ENCODE assay signal across 1 cellular context in the genomic region with DNA sequence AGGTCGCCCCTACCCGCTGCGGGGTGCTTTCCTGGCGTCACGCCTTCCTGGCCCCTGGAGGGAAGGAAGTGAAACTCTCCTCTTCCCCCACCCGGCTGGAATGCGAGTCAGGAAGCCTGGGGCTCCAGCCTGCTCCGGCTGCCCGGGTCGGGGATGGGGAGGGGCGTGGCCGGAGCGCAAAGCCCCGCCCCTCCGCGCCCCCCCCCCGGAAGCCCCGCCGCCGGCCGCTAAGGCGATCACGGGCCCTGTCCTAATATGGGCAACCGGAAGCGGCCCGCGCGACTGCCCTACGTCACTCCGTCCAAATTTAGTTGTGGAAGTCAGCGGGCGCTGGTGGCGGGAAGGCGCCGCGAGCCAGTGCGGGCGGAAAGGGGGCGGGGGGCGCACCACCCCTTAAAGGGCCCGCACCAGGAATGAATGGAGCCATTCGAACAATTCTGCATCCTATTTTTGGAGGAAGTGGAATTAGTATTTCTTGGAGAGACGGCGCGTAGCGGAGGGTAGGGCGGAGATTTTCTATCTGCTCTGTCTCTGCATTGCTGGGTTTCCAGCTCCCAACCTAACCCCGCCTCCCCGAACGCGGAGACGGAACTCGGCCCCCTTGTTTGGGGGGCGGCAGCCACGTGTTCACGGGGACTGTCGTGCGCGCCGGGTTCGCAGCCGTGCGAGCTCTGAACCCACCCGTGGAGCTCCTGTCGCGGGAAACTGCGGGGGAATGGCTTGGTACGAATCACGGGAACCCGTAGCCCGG.
TF ChIP-seq lines count a peak whose summit lies in the region.

No MANE protein-coding gene starts in this region.

TF ChIP-seq in WTC11, 78 proteins besides CTCF, POLR2A, EP300 and RAD21 (continued from another document):
- TF ChIP-seq, protein P1, sequence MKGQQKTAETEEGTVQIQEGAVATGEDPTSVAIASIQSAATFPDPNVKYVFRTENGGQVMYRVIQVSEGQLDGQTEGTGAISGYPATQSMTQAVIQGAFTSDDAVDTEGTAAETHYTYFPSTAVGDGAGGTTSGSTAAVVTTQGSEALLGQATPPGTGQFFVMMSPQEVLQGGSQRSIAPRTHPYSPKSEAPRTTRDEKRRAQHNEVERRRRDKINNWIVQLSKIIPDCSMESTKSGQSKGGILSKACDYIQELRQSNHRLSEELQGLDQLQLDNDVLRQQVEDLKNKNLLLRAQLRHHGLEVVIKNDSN (CRISPR knock-in tag; IDR thresholded peaks at IDR 0.05) = peak; percentile 82
- TF ChIP-seq SP1 (CRISPR knock-in tag; conservative IDR thresholded peaks at IDR 0.05) (peak; percentile 79), ETV6 (CRISPR knock-in tag; IDR thresholded peaks at IDR 0.05) (peak; percentile 69), CBFB (CRISPR knock-in tag; IDR thresholded peaks at IDR 0.05; ENCODE audit: low read depth) (peak; percentile 68; the same call in 1 of the 2 replicates), ZBTB21 (CRISPR knock-in tag; IDR thresholded peaks at IDR 0.05; ENCODE audit: borderline replicate concordance) (peak; percentile 51; the same call in 1 of the 2 replicates), ZNF219 (CRISPR knock-in tag; IDR thresholded peaks at IDR 0.05; ENCODE audit: borderline replicate concordance) (peak; percentile 36; the same call in 1 of the 2 replicates), NR1H2 (CRISPR knock-in tag; IDR thresholded peaks at IDR 0.05) (no peak), ELF4 (CRISPR knock-in tag; IDR thresholded peaks at IDR 0.05; ENCODE audit: low read depth) (no peak), ZNF423 (CRISPR knock-in tag; IDR thresholded peaks at IDR 0.05) (peak; percentile 97), JUN (CRISPR knock-in tag; IDR thresholded peaks at IDR 0.05) (peak; percentile 76; the same call in 1 of the 2 replicates), TEAD4 (CRISPR knock-in tag; IDR thresholded peaks at IDR 0.05) (peak; percentile 70; the same call in 1 of the 2 replicates), MYBL2 (CRISPR knock-in tag; IDR thresholded peaks at IDR 0.05) (0 out of 2 replicates have a peak, but pooled peaks have one; percentile 29), NR2C2 (CRISPR knock-in tag; IDR thresholded peaks at IDR 0.05) (no peak), SMAD4 (CRISPR knock-in tag; IDR thresholded peaks at IDR 0.05) (0 out of 2 replicates have a peak, but pooled peaks have one; percentile 76), TEAD1 (CRISPR knock-in tag; IDR thresholded peaks at IDR 0.05) (peak; percentile 94), PRRX2 (CRISPR knock-in tag; IDR thresholded peaks at IDR 0.05) (0 out of 2 replicates have a peak, but pooled peaks have one; percentile 53), NFE2L1 (CRISPR knock-in tag; IDR thresholded peaks at IDR 0.05) (0 out of 2 replicates have a peak, but pooled peaks have one; percentile 37), CREB1 (CRISPR knock-in tag; IDR thresholded peaks at IDR 0.05) (peak; percentile 69; the same call in 1 of the 2 replicates)
- TF ChIP-seq, protein P2, sequence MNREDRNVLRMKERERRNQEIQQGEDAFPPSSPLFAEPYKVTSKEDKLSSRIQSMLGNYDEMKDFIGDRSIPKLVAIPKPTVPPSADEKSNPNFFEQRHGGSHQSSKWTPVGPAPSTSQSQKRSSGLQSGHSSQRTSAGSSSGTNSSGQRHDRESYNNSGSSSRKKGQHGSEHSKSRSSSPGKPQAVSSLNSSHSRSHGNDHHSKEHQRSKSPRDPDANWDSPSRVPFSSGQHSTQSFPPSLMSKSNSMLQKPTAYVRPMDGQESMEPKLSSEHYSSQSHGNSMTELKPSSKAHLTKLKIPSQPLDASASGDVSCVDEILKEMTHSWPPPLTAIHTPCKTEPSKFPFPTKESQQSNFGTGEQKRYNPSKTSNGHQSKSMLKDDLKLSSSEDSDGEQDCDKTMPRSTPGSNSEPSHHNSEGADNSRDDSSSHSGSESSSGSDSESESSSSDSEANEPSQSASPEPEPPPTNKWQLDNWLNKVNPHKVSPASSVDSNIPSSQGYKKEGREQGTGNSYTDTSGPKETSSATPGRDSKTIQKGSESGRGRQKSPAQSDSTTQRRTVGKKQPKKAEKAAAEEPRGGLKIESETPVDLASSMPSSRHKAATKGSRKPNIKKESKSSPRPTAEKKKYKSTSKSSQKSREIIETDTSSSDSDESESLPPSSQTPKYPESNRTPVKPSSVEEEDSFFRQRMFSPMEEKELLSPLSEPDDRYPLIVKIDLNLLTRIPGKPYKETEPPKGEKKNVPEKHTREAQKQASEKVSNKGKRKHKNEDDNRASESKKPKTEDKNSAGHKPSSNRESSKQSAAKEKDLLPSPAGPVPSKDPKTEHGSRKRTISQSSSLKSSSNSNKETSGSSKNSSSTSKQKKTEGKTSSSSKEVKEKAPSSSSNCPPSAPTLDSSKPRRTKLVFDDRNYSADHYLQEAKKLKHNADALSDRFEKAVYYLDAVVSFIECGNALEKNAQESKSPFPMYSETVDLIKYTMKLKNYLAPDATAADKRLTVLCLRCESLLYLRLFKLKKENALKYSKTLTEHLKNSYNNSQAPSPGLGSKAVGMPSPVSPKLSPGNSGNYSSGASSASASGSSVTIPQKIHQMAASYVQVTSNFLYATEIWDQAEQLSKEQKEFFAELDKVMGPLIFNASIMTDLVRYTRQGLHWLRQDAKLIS (CRISPR knock-in tag; IDR thresholded peaks at IDR 0.05; ENCODE audit: borderline replicate concordance) = peak; percentile 82; the same call in 1 of the 2 replicates
- TF ChIP-seq, protein P3, sequence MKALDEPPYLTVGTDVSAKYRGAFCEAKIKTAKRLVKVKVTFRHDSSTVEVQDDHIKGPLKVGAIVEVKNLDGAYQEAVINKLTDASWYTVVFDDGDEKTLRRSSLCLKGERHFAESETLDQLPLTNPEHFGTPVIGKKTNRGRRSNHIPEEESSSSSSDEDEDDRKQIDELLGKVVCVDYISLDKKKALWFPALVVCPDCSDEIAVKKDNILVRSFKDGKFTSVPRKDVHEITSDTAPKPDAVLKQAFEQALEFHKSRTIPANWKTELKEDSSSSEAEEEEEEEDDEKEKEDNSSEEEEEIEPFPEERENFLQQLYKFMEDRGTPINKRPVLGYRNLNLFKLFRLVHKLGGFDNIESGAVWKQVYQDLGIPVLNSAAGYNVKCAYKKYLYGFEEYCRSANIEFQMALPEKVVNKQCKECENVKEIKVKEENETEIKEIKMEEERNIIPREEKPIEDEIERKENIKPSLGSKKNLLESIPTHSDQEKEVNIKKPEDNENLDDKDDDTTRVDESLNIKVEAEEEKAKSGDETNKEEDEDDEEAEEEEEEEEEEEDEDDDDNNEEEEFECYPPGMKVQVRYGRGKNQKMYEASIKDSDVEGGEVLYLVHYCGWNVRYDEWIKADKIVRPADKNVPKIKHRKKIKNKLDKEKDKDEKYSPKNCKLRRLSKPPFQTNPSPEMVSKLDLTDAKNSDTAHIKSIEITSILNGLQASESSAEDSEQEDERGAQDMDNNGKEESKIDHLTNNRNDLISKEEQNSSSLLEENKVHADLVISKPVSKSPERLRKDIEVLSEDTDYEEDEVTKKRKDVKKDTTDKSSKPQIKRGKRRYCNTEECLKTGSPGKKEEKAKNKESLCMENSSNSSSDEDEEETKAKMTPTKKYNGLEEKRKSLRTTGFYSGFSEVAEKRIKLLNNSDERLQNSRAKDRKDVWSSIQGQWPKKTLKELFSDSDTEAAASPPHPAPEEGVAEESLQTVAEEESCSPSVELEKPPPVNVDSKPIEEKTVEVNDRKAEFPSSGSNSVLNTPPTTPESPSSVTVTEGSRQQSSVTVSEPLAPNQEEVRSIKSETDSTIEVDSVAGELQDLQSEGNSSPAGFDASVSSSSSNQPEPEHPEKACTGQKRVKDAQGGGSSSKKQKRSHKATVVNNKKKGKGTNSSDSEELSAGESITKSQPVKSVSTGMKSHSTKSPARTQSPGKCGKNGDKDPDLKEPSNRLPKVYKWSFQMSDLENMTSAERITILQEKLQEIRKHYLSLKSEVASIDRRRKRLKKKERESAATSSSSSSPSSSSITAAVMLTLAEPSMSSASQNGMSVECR (CRISPR knock-in tag; IDR thresholded peaks at IDR 0.05; ENCODE audit: borderline replicate concordance) = peak; percentile 94; the same call in 1 of the 2 replicates
- TF ChIP-seq, protein P4, sequence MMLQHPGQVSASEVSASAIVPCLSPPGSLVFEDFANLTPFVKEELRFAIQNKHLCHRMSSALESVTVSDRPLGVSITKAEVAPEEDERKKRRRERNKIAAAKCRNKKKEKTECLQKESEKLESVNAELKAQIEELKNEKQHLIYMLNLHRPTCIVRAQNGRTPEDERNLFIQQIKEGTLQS (CRISPR knock-in tag; conservative IDR thresholded peaks at IDR 0.05) = no peak
- TF ChIP-seq, protein P5, sequence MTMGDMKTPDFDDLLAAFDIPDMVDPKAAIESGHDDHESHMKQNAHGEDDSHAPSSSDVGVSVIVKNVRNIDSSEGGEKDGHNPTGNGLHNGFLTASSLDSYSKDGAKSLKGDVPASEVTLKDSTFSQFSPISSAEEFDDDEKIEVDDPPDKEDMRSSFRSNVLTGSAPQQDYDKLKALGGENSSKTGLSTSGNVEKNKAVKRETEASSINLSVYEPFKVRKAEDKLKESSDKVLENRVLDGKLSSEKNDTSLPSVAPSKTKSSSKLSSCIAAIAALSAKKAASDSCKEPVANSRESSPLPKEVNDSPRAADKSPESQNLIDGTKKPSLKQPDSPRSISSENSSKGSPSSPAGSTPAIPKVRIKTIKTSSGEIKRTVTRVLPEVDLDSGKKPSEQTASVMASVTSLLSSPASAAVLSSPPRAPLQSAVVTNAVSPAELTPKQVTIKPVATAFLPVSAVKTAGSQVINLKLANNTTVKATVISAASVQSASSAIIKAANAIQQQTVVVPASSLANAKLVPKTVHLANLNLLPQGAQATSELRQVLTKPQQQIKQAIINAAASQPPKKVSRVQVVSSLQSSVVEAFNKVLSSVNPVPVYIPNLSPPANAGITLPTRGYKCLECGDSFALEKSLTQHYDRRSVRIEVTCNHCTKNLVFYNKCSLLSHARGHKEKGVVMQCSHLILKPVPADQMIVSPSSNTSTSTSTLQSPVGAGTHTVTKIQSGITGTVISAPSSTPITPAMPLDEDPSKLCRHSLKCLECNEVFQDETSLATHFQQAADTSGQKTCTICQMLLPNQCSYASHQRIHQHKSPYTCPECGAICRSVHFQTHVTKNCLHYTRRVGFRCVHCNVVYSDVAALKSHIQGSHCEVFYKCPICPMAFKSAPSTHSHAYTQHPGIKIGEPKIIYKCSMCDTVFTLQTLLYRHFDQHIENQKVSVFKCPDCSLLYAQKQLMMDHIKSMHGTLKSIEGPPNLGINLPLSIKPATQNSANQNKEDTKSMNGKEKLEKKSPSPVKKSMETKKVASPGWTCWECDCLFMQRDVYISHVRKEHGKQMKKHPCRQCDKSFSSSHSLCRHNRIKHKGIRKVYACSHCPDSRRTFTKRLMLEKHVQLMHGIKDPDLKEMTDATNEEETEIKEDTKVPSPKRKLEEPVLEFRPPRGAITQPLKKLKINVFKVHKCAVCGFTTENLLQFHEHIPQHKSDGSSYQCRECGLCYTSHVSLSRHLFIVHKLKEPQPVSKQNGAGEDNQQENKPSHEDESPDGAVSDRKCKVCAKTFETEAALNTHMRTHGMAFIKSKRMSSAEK (CRISPR knock-in tag; IDR thresholded peaks at IDR 0.05; ENCODE audit: borderline replicate concordance) = no peak
- TF ChIP-seq, protein P6, sequence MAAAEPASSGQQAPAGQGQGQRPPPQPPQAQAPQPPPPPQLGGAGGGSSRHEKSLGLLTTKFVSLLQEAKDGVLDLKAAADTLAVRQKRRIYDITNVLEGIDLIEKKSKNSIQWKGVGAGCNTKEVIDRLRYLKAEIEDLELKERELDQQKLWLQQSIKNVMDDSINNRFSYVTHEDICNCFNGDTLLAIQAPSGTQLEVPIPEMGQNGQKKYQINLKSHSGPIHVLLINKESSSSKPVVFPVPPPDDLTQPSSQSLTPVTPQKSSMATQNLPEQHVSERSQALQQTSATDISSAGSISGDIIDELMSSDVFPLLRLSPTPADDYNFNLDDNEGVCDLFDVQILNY (CRISPR knock-in tag; IDR thresholded peaks at IDR 0.05) = peak; percentile 97
- TF ChIP-seq, protein P7, sequence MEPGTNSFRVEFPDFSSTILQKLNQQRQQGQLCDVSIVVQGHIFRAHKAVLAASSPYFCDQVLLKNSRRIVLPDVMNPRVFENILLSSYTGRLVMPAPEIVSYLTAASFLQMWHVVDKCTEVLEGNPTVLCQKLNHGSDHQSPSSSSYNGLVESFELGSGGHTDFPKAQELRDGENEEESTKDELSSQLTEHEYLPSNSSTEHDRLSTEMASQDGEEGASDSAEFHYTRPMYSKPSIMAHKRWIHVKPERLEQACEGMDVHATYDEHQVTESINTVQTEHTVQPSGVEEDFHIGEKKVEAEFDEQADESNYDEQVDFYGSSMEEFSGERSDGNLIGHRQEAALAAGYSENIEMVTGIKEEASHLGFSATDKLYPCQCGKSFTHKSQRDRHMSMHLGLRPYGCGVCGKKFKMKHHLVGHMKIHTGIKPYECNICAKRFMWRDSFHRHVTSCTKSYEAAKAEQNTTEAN (CRISPR knock-in tag; IDR thresholded peaks at IDR 0.05) = peak; percentile 71; the same call in 1 of the 2 replicates
- TF ChIP-seq, protein P8, sequence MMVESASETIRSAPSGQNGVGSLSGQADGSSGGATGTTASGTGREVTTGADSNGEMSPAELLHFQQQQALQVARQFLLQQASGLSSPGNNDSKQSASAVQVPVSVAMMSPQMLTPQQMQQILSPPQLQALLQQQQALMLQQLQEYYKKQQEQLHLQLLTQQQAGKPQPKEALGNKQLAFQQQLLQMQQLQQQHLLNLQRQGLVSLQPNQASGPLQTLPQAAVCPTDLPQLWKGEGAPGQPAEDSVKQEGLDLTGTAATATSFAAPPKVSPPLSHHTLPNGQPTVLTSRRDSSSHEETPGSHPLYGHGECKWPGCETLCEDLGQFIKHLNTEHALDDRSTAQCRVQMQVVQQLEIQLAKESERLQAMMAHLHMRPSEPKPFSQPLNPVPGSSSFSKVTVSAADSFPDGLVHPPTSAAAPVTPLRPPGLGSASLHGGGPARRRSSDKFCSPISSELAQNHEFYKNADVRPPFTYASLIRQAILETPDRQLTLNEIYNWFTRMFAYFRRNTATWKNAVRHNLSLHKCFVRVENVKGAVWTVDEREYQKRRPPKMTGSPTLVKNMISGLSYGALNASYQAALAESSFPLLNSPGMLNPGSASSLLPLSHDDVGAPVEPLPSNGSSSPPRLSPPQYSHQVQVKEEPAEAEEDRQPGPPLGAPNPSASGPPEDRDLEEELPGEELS (CRISPR knock-in tag; IDR thresholded peaks at IDR 0.05) = peak; percentile 56; the same call in 1 of the 2 replicates
- TF ChIP-seq, protein P9, sequence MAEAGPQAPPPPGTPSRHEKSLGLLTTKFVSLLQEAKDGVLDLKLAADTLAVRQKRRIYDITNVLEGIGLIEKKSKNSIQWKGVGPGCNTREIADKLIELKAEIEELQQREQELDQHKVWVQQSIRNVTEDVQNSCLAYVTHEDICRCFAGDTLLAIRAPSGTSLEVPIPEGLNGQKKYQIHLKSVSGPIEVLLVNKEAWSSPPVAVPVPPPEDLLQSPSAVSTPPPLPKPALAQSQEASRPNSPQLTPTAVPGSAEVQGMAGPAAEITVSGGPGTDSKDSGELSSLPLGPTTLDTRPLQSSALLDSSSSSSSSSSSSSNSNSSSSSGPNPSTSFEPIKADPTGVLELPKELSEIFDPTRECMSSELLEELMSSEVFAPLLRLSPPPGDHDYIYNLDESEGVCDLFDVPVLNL (CRISPR knock-in tag; IDR thresholded peaks at IDR 0.05; ENCODE audit: borderline replicate concordance, low read depth) = peak; percentile 66; the same call in 1 of the 2 replicates
- TF ChIP-seq, protein P10, sequence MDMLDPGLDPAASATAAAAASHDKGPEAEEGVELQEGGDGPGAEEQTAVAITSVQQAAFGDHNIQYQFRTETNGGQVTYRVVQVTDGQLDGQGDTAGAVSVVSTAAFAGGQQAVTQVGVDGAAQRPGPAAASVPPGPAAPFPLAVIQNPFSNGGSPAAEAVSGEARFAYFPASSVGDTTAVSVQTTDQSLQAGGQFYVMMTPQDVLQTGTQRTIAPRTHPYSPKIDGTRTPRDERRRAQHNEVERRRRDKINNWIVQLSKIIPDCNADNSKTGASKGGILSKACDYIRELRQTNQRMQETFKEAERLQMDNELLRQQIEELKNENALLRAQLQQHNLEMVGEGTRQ (CRISPR knock-in tag; IDR thresholded peaks at IDR 0.05) = peak; percentile 77
TF ChIP-seq in WTC11: peak in this region for 25.
